Comparison of ENCODE assay signal across 13 cellular contexts in genomic region chr5:41193462-41194166, GRCh38. TPM values are rescaled to one million over a fixed set of nuclear protein-coding genes. Genes with fewer than 3 reads are reported as not detected.
A peak's percentile ranks its signal among the peaks of the same experiment; 100 is the strongest.
DNase-seq lines count a peak whose midpoint lies in the region; ATAC-seq and TF ChIP-seq lines count a peak whose summit lies in the region.
"Had no signal": no experiment of that assay in that cellular context is flagged by ENCODE, and none has a peak within 500 bp of the region (broad histone marks: within the 10 kb centered on the region; RNA-seq: fewer than 3 reads in every experiment).

No MANE protein-coding gene starts in this region.

- H3K9me3 Mint-ChIP-seq in activated CD4-positive, alpha-beta T cell treated with anti-CD3 and anti-CD28 coated beads, Interleukin-2, amount 10 ng/mL, durations not matched to agents 24 days and 14 days: no peaks in the 10 kb centered on the region

- no peak overlapping the region for H3K27ac Mint-ChIP-seq in activated CD4-positive, alpha-beta T cell treated with anti-CD3 and anti-CD28 coated beads, Interleukin-2, amount 10 ng/mL, durations not matched to agents 24 days and 14 days

- no peaks in the 10 kb centered on the region for H3K27me3 Mint-ChIP-seq in activated CD4-positive, alpha-beta T cell treated with anti-CD3 and anti-CD28 coated beads, Interleukin-2, amount 10 ng/mL, durations not matched to agents 24 days and 14 days

- no peaks in the 10 kb centered on the region for H3K4me1 ChIP-seq in testis

- intact Hi-C loops in testis (cut with DNase I; ENCODE audit: low total_unique reads): loop anchor here (10.0 kb wide), 1 partner anchor 71 kb away; no protein-coding TSS in a partner anchor
- intact Hi-C loops in activated CD4-positive, alpha-beta T cell treated with anti-CD3 and anti-CD28 coated beads, Interleukin-2, amount 10 ng/mL, durations not matched to agents 24 days and 14 days (cut with micrococcal nuclease): no loop called here

- H3K9me3 ChIP-seq in testis: no peaks in the 10 kb centered on the region

- TF ChIP-seq CTCF in choroid plexus epithelial cell (conservative IDR thresholded peaks at IDR 0.05; ENCODE audit: low read depth, low read length) (no peak), testis (IDR thresholded peaks at IDR 0.05) (no peak)

- ATAC-seq in left lobe of liver: peak; percentile 89

- H3K27me3 ChIP-seq in testis: no peaks in the 10 kb centered on the region

- no peaks in the 10 kb centered on the region for H3K4me1 Mint-ChIP-seq in activated CD4-positive, alpha-beta T cell treated with anti-CD3 and anti-CD28 coated beads, Interleukin-2, amount 10 ng/mL, durations not matched to agents 24 days and 14 days

- H3K27ac ChIP-seq in testis: peak overlapping the region in 1 of 2 donors; percentile 74
- H3K27ac ChIP-seq: KMS-11 had no signal

- no peak for TF ChIP-seq POLR2A in testis (IDR thresholded peaks at IDR 0.05)

- no peaks in the 10 kb centered on the region for H3K36me3 ChIP-seq in testis (ENCODE audit: low read depth, missing control alignments)

- no peak overlapping the region for H3K4me3 Mint-ChIP-seq in activated CD4-positive, alpha-beta T cell treated with anti-CD3 and anti-CD28 coated beads, Interleukin-2, amount 10 ng/mL, durations not matched to agents 24 days and 14 days

- H3K36me3 Mint-ChIP-seq in activated CD4-positive, alpha-beta T cell treated with anti-CD3 and anti-CD28 coated beads, Interleukin-2, amount 10 ng/mL, durations not matched to agents 24 days and 14 days (ENCODE audit: low read depth): no peaks in the 10 kb centered on the region

- no peak overlapping the region for H3K4me3 ChIP-seq in choroid plexus epithelial cell (ENCODE audit: low read depth, low read length)
- H3K4me3 ChIP-seq in testis: no peak overlapping the region

- 17 to 22% methylated on average over 4 to 5 of the region's 5 CpGs for WGBS in testis, 2 donors

- DNase-seq in M059J (ENCODE audit: low read depth) (peak; percentile 65), choroid plexus epithelial cell (ENCODE audit: low read depth) (peak; percentile 99), left lobe of liver (ENCODE audit: low spot score) (peak; percentile 98), testis (peak; percentile 96), NCI-H2227 (lab: John Stamatoyannopoulos, UW; ENCODE audit: unreplicated experiment) (no peak), NCI-H510A (lab: John Stamatoyannopoulos, UW) (no peak)
- DNase-seq in activated CD4-positive, alpha-beta T cell treated with anti-CD3 and anti-CD28 coated beads, Interleukin-2, amount 10 ng/mL, durations not matched to agents 24 days and 14 days: no peak
- DNase-seq in activated CD4-positive, alpha-beta T cell treated with anti-CD3 and anti-CD28 coated beads for 4 hours: no peak
- DNase-seq: activated naive CD4-positive, alpha-beta T cell treated with Interleukin-2 at 50 U/mL for 16 hours; GOT3; stimulated activated CD4-positive, alpha-beta T cell treated with anti-CD3 and anti-CD28 coated beads, Interleukin-4, amount 100 ng/mL, for 24 hours had no signal

RNA-seq across cellular contexts. Expression of gene C6, which starts 19.7 kb away (rescaled TPM):
- total RNA-seq in M059J (2014; rRNA removed; shearing (Covaris generic)): 0.17 and 1.6 TPM in 2 replicates
- total RNA-seq in left lobe of liver (487 TPM), testis (1 to 10 TPM; 9.4 to 9.9 TPM)
- 10.8 TPM for polyA plus RNA-seq in testis (ENCODE audit: insufficient read depth, low read depth, low replicate concordance)
- total RNA-seq in activated CD4-positive, alpha-beta T cell treated with anti-CD3 and anti-CD28 coated beads, Interleukin-2, amount 10 ng/mL, durations not matched to agents 24 days and 14 days: not detected in 2 replicates
- total RNA-seq: T-helper 1 cell treated with Interleukin-12 subunit alpha and Interleukin-12 subunit beta and Interleukin-4 antibody, amounts not matched to agents 30 ng/mL and 1 ng/mL, for 36 hours had no signal

Comparison
In these comparisons a context has a peak if more than half of its experiments do, and no peak if none do; other contexts are left out.
1. DNase-seq: peak in M059J (single experiment), choroid plexus epithelial cell (single experiment), left lobe of liver (single experiment) and testis (single experiment); none in NCI-H2227 (single experiment), NCI-H510A (single experiment), activated CD4-positive, alpha-beta T cell treated with anti-CD3 and anti-CD28 coated beads, Interleukin-2, amount 10 ng/mL, durations not matched to agents 24 days and 14 days (single experiment) and activated CD4-positive, alpha-beta T cell treated with anti-CD3 and anti-CD28 coated beads for 4 hours (0 of 2).
2. RNA of gene C6, which starts 19.7 kb away (total RNA-seq): 487 TPM in left lobe of liver (single experiment); 9.4 to 9.9 TPM in testis, 0.17 to 1.6 TPM in M059J and not detected in activated CD4-positive, alpha-beta T cell treated with anti-CD3 and anti-CD28 coated beads, Interleukin-2, amount 10 ng/mL, durations not matched to agents 24 days and 14 days; every median in the first group is over 10 times any median in the second.